Comparison of ENCODE assay signal across 16 cellular contexts in genomic region chr6:37289931-37290330, GRCh38. TPM values are rescaled to one million over a fixed set of nuclear protein-coding genes. Genes with fewer than 3 reads are reported as not detected.
DNase-seq lines count a peak whose midpoint lies in the region; ATAC-seq, FAIRE-seq and TF ChIP-seq lines count a peak whose summit lies in the region.
"Had no signal": no experiment of that assay in that cellular context is flagged by ENCODE, and none has a peak within 500 bp of the region (broad histone marks: within the 10 kb centered on the region; RNA-seq: fewer than 3 reads in every experiment).

No MANE protein-coding gene starts in this region.

- POLR2A ChIA-PET in activated CD8-positive, alpha-beta T cell treated with anti-CD3 and anti-CD28 coated beads for 36 hours (lab: Charles Lee), result interaction anchor here (0.6 to 1.2 kb wide), 6 partner anchors 9 to 581 kb away, joined by 3 to 4 read pairs (median 3); no protein-coding TSS in a partner anchor

- H3K4me1 Mint-ChIP-seq in activated CD8-positive, alpha-beta T cell treated with anti-CD3 and anti-CD28 coated beads for 36 hours (ENCODE audit: low read depth), result peaks cover 20% of the 10 kb centered on the region
- H3K4me1 Mint-ChIP-seq in mesothelial cell of epicardium, result no peaks in the 10 kb centered on the region
- H3K4me1 Mint-ChIP-seq in nephron progenitor cell, result peaks cover 4% of the 10 kb centered on the region

- intact Hi-C loops in activated CD8-positive, alpha-beta T cell treated with anti-CD3 and anti-CD28 coated beads for 36 hours (cut with micrococcal nuclease), result no loop called here

- peaks cover 45% of the 10 kb centered on the region for H3K36me3 Mint-ChIP-seq in activated CD8-positive, alpha-beta T cell treated with anti-CD3 and anti-CD28 coated beads for 36 hours (ENCODE audit: low read depth)
- H3K36me3 Mint-ChIP-seq in mesothelial cell of epicardium (peaks cover 53% of the 10 kb centered on the region), nephron progenitor cell (ENCODE audit: low read depth) (peaks cover 59% of the 10 kb centered on the region)

- peak overlapping the region; percentile 44 for H3K27ac Mint-ChIP-seq in activated CD8-positive, alpha-beta T cell treated with anti-CD3 and anti-CD28 coated beads for 36 hours
- H3K27ac Mint-ChIP-seq in mesothelial cell of epicardium (peak overlapping the region; percentile 13), nephron progenitor cell (no peak overlapping the region)

- no peak for TF ChIP-seq POLR2A in GM12892 (IDR thresholded peaks at IDR 0.05; ENCODE audit: low read depth, low read length)

- H3K9me3 Mint-ChIP-seq in activated CD8-positive, alpha-beta T cell treated with anti-CD3 and anti-CD28 coated beads for 36 hours, result no peaks in the 10 kb centered on the region
- H3K9me3 Mint-ChIP-seq in mesothelial cell of epicardium (peaks cover 6% of the 10 kb centered on the region), nephron progenitor cell (peaks cover 4% of the 10 kb centered on the region)

- TF ChIP-seq CTCF in activated CD8-positive, alpha-beta T cell treated with anti-CD3 and anti-CD28 coated beads for 36 hours (IDR thresholded peaks at IDR 0.05), result no peak
- no peak for TF ChIP-seq CTCF in mesothelial cell of epicardium (IDR thresholded peaks at IDR 0.05; ENCODE audit: unreplicated experiment)
- no peak for TF ChIP-seq CTCF in nephron progenitor cell (IDR thresholded peaks at IDR 0.05)

- ATAC-seq in activated CD8-positive, alpha-beta T cell treated with anti-CD3 and anti-CD28 coated beads for 36 hours, result peak; percentile 86
- ATAC-seq: left colon, right cardiac atrium had no signal

- FAIRE-seq in GM12892 (lab: Jason Lieb, UNC), result peak; percentile 71
- FAIRE-seq: bronchial epithelial cell had no signal

- no peaks in the 10 kb centered on the region for H3K27me3 Mint-ChIP-seq in activated CD8-positive, alpha-beta T cell treated with anti-CD3 and anti-CD28 coated beads for 36 hours
- H3K27me3 Mint-ChIP-seq in mesothelial cell of epicardium (ENCODE audit: low read depth) (no peaks in the 10 kb centered on the region), nephron progenitor cell (ENCODE audit: low read depth, poor library complexity) (no peaks in the 10 kb centered on the region)

- CTCF ChIA-PET in activated CD8-positive, alpha-beta T cell treated with anti-CD3 and anti-CD28 coated beads for 36 hours (lab: Charles Lee), result interaction anchor here (0.9 to 1.6 kb wide), 3 partner anchors 14 to 268 kb away, joined by 4 to 5 read pairs (median 4); no protein-coding TSS in a partner anchor

- DNase-seq in DMS153 (lab: John Stamatoyannopoulos, UW) (peak; percentile 25), GM12892 (ENCODE audit: insufficient read length) (no peak), mesothelial cell of epicardium (ENCODE audit: low spot score in 2 of 2, unreplicated experiment in 2 of 2) (no peak), NCI-H1105 (lab: John Stamatoyannopoulos, UW) (no peak), SKM-1 (lab: John Stamatoyannopoulos, UW; ENCODE audit: unreplicated experiment) (no peak), nephron progenitor cell (no peak)
- peak; percentile 43 for DNase-seq in activated CD8-positive, alpha-beta T cell treated with anti-CD3 and anti-CD28 coated beads for 36 hours
- DNase-seq: activated CD8-positive, alpha-beta memory T cell treated with anti-CD3 and anti-CD28 coated beads, Interleukin-2, amount 50 U/mL, for 48 hours; head of caudate nucleus; left colon; NCI-H345; Peyer's patch; right cardiac atrium; T1000; thyroid gland had no signal

- H3K4me3 Mint-ChIP-seq in activated CD8-positive, alpha-beta T cell treated with anti-CD3 and anti-CD28 coated beads for 36 hours, result no peak overlapping the region
- H3K4me3 Mint-ChIP-seq in mesothelial cell of epicardium, result no peak overlapping the region
- H3K4me3 Mint-ChIP-seq in nephron progenitor cell, result no peak overlapping the region

RNA-seq across cellular contexts. Expression of gene TMEM217, which starts 32.0 kb away (rescaled TPM):
- 1.4 TPM for polyA plus RNA-seq in GM12892 (2012; ENCODE audit: missing spikeins)
- 1 to 10 TPM; 4.0 to 5.7 TPM for total RNA-seq in activated CD8-positive, alpha-beta T cell treated with anti-CD3 and anti-CD28 coated beads for 36 hours
- total RNA-seq in mesothelial cell of epicardium, result 1.5 to 2.7 TPM (median 2.0 TPM) in 3 replicates

RNA-seq across cellular contexts. Expression of gene TBC1D22B, which starts 32.4 kb away (rescaled TPM):
- polyA plus RNA-seq in GM12892 (2012; ENCODE audit: missing spikeins), result 9.3 TPM
- 10 to 100 TPM; 12.1 to 12.3 TPM for total RNA-seq in activated CD8-positive, alpha-beta T cell treated with anti-CD3 and anti-CD28 coated beads for 36 hours
- 14.8 to 15.2 TPM (median 15.1 TPM) in 3 replicates for total RNA-seq in mesothelial cell of epicardium

Comparison
In these comparisons a context has a peak if more than half of its experiments do, and no peak if none do; other contexts are left out.
1. DNase-seq: peak in DMS153 (single experiment) and activated CD8-positive, alpha-beta T cell treated with anti-CD3 and anti-CD28 coated beads for 36 hours (single experiment); none in GM12892 (single experiment), mesothelial cell of epicardium (0 of 2), NCI-H1105 (single experiment), SKM-1 (single experiment) and nephron progenitor cell (single experiment).